In the genomic region with DNA sequence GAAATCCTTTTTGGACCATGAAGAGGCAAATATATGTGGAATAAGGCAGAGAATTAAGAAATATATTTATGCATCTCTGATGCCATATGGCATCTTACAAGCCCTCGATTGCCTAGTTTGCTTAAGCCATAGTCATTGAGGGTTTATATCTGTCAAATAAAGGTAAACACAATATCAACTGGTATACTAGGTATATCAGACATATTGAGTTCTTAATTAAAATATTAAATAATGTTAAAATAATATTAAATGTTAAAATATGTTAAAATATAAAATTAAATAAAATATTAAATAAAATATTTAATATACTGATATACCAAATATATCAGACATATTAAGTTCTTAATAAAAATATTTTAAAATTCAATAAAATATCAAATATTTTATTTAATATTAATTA, we compare ENCODE assay signal across 21 cellular contexts.
"Had no signal": no experiment of that assay in that cellular context is flagged by ENCODE, and none has a peak within 500 bp of the region (broad histone marks: within the 10 kb centered on the region; RNA-seq: fewer than 3 reads in every experiment).

No MANE protein-coding gene starts in this region.

- FAIRE-seq: keratinocyte had no signal

- DNase-seq: cortex of kidney; effector memory CD8-positive, alpha-beta T cell; erythroblast; esophagus squamous epithelium; foreskin melanocyte; hypothalamus; immature natural killer cell; naive B cell; right lobe of liver; stimulated activated CD4-positive, alpha-beta T cell treated with anti-CD3 and anti-CD28 coated beads, Interleukin-12 subunit alpha, Interleukin-12 subunit beta, amount 100 ng/mL, for 4 hours; stimulated activated CD4-positive, alpha-beta T cell treated with anti-CD3 and anti-CD28 coated beads, Interleukin-1b, Interleukin-23, amount 100 ng/mL, for 48 hours; stimulated activated CD4-positive, alpha-beta T cell treated with anti-CD3 and anti-CD28 coated beads, Interleukin-4, amount 100 ng/mL, for 1 hour; stimulated activated CD8-positive, alpha-beta memory T cell treated with anti-CD3 and anti-CD28 coated beads, Interleukin-4, amount 100 ng/mL, for 48 hours; stimulated activated naive CD4-positive, alpha-beta T cell; stimulated activated naive CD8-positive, alpha-beta T cell treated with anti-CD3 and anti-CD28 coated beads, Interleukin-15, amount 100 ng/mL, for 72 hours; transverse colon; upper lobe of right lung; uterus had no signal

- ATAC-seq: effector memory CD8-positive, alpha-beta T cell; left lobe of liver; natural killer cell treated with Interleukin-12 subunit alpha and Interleukin-12 subunit beta and Interleukin-15 and Interleukin-18, amount 100 ng/mL, for 72 hours; right lobe of liver; stimulated activated naive CD8-positive, alpha-beta T cell treated with anti-CD3 and anti-CD28 coated beads, Interleukin-15, amount 100 ng/mL, for 72 hours; upper lobe of right lung had no signal
